18 cellular contexts compared by ENCODE assay signal in the genomic region with DNA sequence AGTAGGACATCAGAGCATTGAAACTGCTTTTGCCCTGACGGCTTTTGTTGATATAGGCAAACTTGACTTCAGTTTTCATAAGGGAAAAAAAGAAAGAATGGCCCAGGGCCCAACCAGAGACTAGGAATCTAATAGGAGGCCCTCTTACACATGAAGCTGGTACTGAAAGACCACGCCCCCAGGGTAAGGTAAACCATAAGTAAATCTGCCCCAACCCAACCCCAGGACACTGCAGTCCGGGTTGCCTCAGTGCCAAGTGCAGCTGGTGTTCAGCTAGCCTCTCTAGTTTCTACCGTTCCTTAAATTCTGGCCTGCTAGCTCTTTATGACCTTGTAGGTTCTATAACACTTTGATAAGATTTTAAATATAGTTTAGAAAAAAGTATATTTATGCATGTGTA.
A peak's percentile ranks its signal among the peaks of the same experiment; 100 is the strongest.
DNase-seq lines count a peak whose midpoint lies in the region; ATAC-seq, FAIRE-seq and TF ChIP-seq lines count a peak whose summit lies in the region.
"Had no signal": no experiment of that assay in that cellular context is flagged by ENCODE, and none has a peak within 500 bp of the region (broad histone marks: within the 10 kb centered on the region; RNA-seq: fewer than 3 reads in every experiment).

No MANE protein-coding gene starts in this region.

- peak overlapping the region in 1 of 3 donors; percentile 14 for H3K27ac ChIP-seq in right lobe of liver
- H3K27ac ChIP-seq in lower lobe of right lung: no peak overlapping the region

- DNase-seq in NCI-H82 (lab: John Stamatoyannopoulos, UW) (peak; percentile 10), NCI-H82 treated with DMSO at 0.1 percent for 48 hours (lab: John Stamatoyannopoulos, UW; ENCODE audit: unreplicated experiment) (no peak), NCI-H526 treated with DMSO at 0.1 percent for 48 hours (lab: John Stamatoyannopoulos, UW) (peak; percentile 93), right lobe of liver (no peak), lower lobe of right lung (no peak), HTR-8/SVneo (ENCODE audit: insufficient read length, low spot score) (no peak), iPS-NIHi11 (ENCODE audit: low spot score) (no peak)
- DNase-seq: KG1; NCI-H1092; NCI-H1417 treated with DMSO at 0.1 percent for 48 hours; NCI-H187; NCI-H446 treated with DMSO at 0.1 percent for 48 hours; NK-92 treated with Interleukin-12 subunit alpha and Interleukin-12 subunit beta, amount 100 ng/mL, for 24 hours; PC-3; Right ventricle myocardium superior; T-cell had no signal

- WGBS in right lobe of liver (ENCODE audit: insufficient coverage, low coverage, low lambda C conversion rate, missing lambda C conversion rate): 40% methylated on average over 3 of the region's 4 CpGs

- no peak for FAIRE-seq in HTR-8/SVneo (lab: Jason Lieb, UNC)
- FAIRE-seq: D721Med, H54 had no signal

- intact Hi-C loops in right lobe of liver (cut with DNase I) (no loop called here), lower lobe of right lung (cut with DNase I) (no loop called here)

- peak; percentile 15 to 68 (median 42) for ATAC-seq in right lobe of liver
- no peak for ATAC-seq in lower lobe of right lung
- ATAC-seq: PC-3, T-cell had no signal

- peaks cover 0 to 15% (median 4%) of the 10 kb centered on the region in 4 donors for H3K4me1 ChIP-seq in right lobe of liver
- peaks cover 4% of the 10 kb centered on the region for H3K4me1 ChIP-seq in lower lobe of right lung

- no peaks in the 10 kb centered on the region for H3K36me3 ChIP-seq in right lobe of liver
- H3K36me3 ChIP-seq in lower lobe of right lung: no peaks in the 10 kb centered on the region

- H3K27me3 ChIP-seq in right lobe of liver: no peaks in the 10 kb centered on the region
- no peaks in the 10 kb centered on the region for H3K27me3 ChIP-seq in lower lobe of right lung (ENCODE audit: low read depth)

- TF ChIP-seq POLR2A in right lobe of liver (IDR thresholded peaks at IDR 0.05): peak; percentile 24

- H3K9me3 ChIP-seq in right lobe of liver (no peaks in the 10 kb centered on the region), lower lobe of right lung (peaks cover 4% of the 10 kb centered on the region)

- H3K4me3 ChIP-seq in right lobe of liver: no peak overlapping the region
- H3K4me3 ChIP-seq in lower lobe of right lung: no peak overlapping the region

- TF ChIP-seq CTCF in right lobe of liver (IDR thresholded peaks at IDR 0.05) (no peak), lower lobe of right lung (IDR thresholded peaks at IDR 0.05) (no peak)

Comparison
In these comparisons a context has a peak if more than half of its experiments do, and no peak if none do; other contexts are left out.
1. DNase-seq: peak in NCI-H82 (single experiment) and NCI-H526 treated with DMSO at 0.1 percent for 48 hours (single experiment); none in NCI-H82 treated with DMSO at 0.1 percent for 48 hours (single experiment), right lobe of liver (0 of 3), lower lobe of right lung (single experiment), HTR-8/SVneo (single experiment) and iPS-NIHi11 (single experiment).
2. ATAC-seq: peak in right lobe of liver (4 of 4); none in lower lobe of right lung (0 of 2).